In the genomic region with DNA sequence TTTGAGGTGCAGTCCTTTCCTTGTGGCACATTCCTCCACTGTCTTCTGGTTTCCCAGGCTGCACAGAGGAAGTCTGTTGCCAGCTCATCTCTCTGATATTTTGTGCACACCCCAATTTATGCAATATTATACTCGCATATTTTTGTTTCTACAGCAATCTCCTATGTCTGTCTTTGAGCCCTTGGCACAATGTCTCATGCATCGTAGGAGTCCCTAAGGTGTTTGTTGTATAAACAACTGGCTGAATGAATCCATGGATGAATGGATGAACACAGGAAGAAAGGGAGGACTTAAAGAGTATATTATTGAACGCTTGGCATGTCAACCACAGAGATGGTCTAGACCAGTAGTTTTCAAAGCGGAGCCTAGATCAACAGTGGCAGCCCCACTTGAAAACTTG, we compare ENCODE assay signal across 8 cellular contexts.
DNase-seq lines count a peak whose midpoint lies in the region; TF ChIP-seq lines count a peak whose summit lies in the region.
"Not testable (repeated sequence)": the region's sequence is repeated elsewhere in the genome, so short reads cannot be mapped to it uniquely, and the experiment has no call there.

No MANE protein-coding gene starts in this region.

- not testable (repeated sequence) for H3K36me3 Mint-ChIP-seq in HFFc6 (ENCODE audit: low read depth); activated CD4-positive, alpha-beta T cell treated with anti-CD3 and anti-CD28 coated beads, Interleukin-2, amount 10 ng/mL, durations not matched to agents 24 days and 14 days (ENCODE audit: low read depth)

- peak overlapping the region; percentile 71 for H3K27ac Mint-ChIP-seq in HFFc6
- not testable (repeated sequence) for H3K27ac Mint-ChIP-seq in activated CD4-positive, alpha-beta T cell treated with anti-CD3 and anti-CD28 coated beads, Interleukin-2, amount 10 ng/mL, durations not matched to agents 24 days and 14 days

- intact Hi-C loops in activated CD4-positive, alpha-beta T cell treated with anti-CD3 and anti-CD28 coated beads, Interleukin-2, amount 10 ng/mL, durations not matched to agents 24 days and 14 days (cut with micrococcal nuclease), result not testable (repeated sequence)

- H3K9me3 Mint-ChIP-seq in HFFc6; activated CD4-positive, alpha-beta T cell treated with anti-CD3 and anti-CD28 coated beads, Interleukin-2, amount 10 ng/mL, durations not matched to agents 24 days and 14 days: not testable (repeated sequence)

- DNase-seq in A172 (ENCODE audit: low spot score) (peak; percentile 66), EH (ENCODE audit: low read depth) (peak; percentile 13), HFFc6 (peak; percentile 87), NCI-H460 (ENCODE audit: extremely low read depth, low read depth) (peak; percentile 12), choroid plexus epithelial cell (ENCODE audit: low read depth) (peak; percentile 75), foreskin fibroblast (peak; percentile 39), renal cortical epithelial cell (ENCODE audit: low read depth) (peak; percentile 1)
- DNase-seq in activated CD4-positive, alpha-beta T cell treated with anti-CD3 and anti-CD28 coated beads, Interleukin-2, amount 10 ng/mL, durations not matched to agents 24 days and 14 days, result peak; percentile 37

- peaks cover 20% of the 10 kb centered on the region for H3K4me1 Mint-ChIP-seq in HFFc6 (ENCODE audit: low read depth)
- H3K4me1 Mint-ChIP-seq in activated CD4-positive, alpha-beta T cell treated with anti-CD3 and anti-CD28 coated beads, Interleukin-2, amount 10 ng/mL, durations not matched to agents 24 days and 14 days, result not testable (repeated sequence)

- not testable (repeated sequence) for H3K4me3 ChIP-seq in choroid plexus epithelial cell (ENCODE audit: low read depth, low read length); foreskin fibroblast (ENCODE audit: low read depth in 1 of 2, low read length in 2 of 2)

- H3K4me3 Mint-ChIP-seq in HFFc6; activated CD4-positive, alpha-beta T cell treated with anti-CD3 and anti-CD28 coated beads, Interleukin-2, amount 10 ng/mL, durations not matched to agents 24 days and 14 days: not testable (repeated sequence)

- TF ChIP-seq CTCF in HFFc6 (IDR thresholded peaks at IDR 0.05); choroid plexus epithelial cell (conservative IDR thresholded peaks at IDR 0.05; ENCODE audit: low read depth, low read length); foreskin fibroblast (IDR thresholded peaks at IDR 0.05; ENCODE audit: low read depth, low read length): not testable (repeated sequence)

- not testable (repeated sequence) for H3K27me3 Mint-ChIP-seq in HFFc6 (ENCODE audit: insufficient read depth); activated CD4-positive, alpha-beta T cell treated with anti-CD3 and anti-CD28 coated beads, Interleukin-2, amount 10 ng/mL, durations not matched to agents 24 days and 14 days

Comparison
In these comparisons a context has a peak if more than half of its experiments do, and no peak if none do; other contexts are left out.
1. DNase-seq: peak in every context shown above with its lines; median percentile 87 in HFFc6; 75 in choroid plexus epithelial cell; 66 in A172; 39 in foreskin fibroblast; 37 in activated CD4-positive, alpha-beta T cell treated with anti-CD3 and anti-CD28 coated beads, Interleukin-2, amount 10 ng/mL, durations not matched to agents 24 days and 14 days; 13 in EH; 12 in NCI-H460; 1 in renal cortical epithelial cell.